Comparison of ENCODE assay signal across 8 cellular contexts in genomic region chr9:470795-471194, GRCh38. TPM values are rescaled to one million over a fixed set of nuclear protein-coding genes. Genes with fewer than 3 reads are reported as not detected.
DNase-seq lines count a peak whose midpoint lies in the region; ATAC-seq and TF ChIP-seq lines count a peak whose summit lies in the region.

No MANE protein-coding gene starts in this region.

- H3K27me3 ChIP-seq in CD4-positive, CD25-positive, alpha-beta regulatory T cell (ENCODE audit: control insufficient read depth, insufficient read depth, low read length), result no peaks in the 10 kb centered on the region
- H3K27me3 ChIP-seq in neural progenitor cell, result no peaks in the 10 kb centered on the region

- H3K9me3 ChIP-seq in CD4-positive, CD25-positive, alpha-beta regulatory T cell (ENCODE audit: control insufficient read depth in 2 of 2, low read length in 2 of 2), result no peaks in the 10 kb centered on the region
- H3K9me3 ChIP-seq in neural progenitor cell (ENCODE audit: low read depth), result no peaks in the 10 kb centered on the region

- H3K9ac ChIP-seq in neural progenitor cell, result no peak overlapping the region

- H3K27ac Mint-ChIP-seq in CD4-positive, CD25-positive, alpha-beta regulatory T cell, result peak overlapping the region; percentile 91 to 97 (median 96)
- H3K27ac Mint-ChIP-seq in effector memory CD8-positive, alpha-beta T cell, result peak overlapping the region; percentile 83 to 88
- peak overlapping the region; percentile 59 for H3K27ac Mint-ChIP-seq in neural progenitor cell

- TF ChIP-seq POLR2A in NB4 (IDR thresholded peaks at IDR 0.05; ENCODE audit: extremely low read depth, insufficient read length), result no peak

- peaks cover 8% of the 10 kb centered on the region for H3K27me3 Mint-ChIP-seq in CD4-positive, CD25-positive, alpha-beta regulatory T cell
- no peaks in the 10 kb centered on the region for H3K27me3 Mint-ChIP-seq in effector memory CD8-positive, alpha-beta T cell
- peaks cover 2% of the 10 kb centered on the region for H3K27me3 Mint-ChIP-seq in neural progenitor cell (ENCODE audit: insufficient read depth, low read depth)

- H3F3A ChIP-seq in neural progenitor cell (ENCODE audit: low read depth), result peaks cover 12% of the 10 kb centered on the region

- H3K9me3 Mint-ChIP-seq in CD4-positive, CD25-positive, alpha-beta regulatory T cell, result no peaks in the 10 kb centered on the region
- H3K9me3 Mint-ChIP-seq in effector memory CD8-positive, alpha-beta T cell, result no peaks in the 10 kb centered on the region
- no peaks in the 10 kb centered on the region for H3K9me3 Mint-ChIP-seq in neural progenitor cell

- peak overlapping the region; percentile 95 to 98 (median 96) for H3K4me3 Mint-ChIP-seq in CD4-positive, CD25-positive, alpha-beta regulatory T cell
- H3K4me3 Mint-ChIP-seq in effector memory CD8-positive, alpha-beta T cell, result peak overlapping the region; percentile 88 to 89
- peak overlapping the region; percentile 95 for H3K4me3 Mint-ChIP-seq in neural progenitor cell

- ATAC-seq in CD4-positive, CD25-positive, alpha-beta regulatory T cell (ENCODE audit: low read depth in 2 of 2), result no peak
- no peak for ATAC-seq in effector memory CD8-positive, alpha-beta T cell (replicated peaks)
- ATAC-seq in HG03196 (IDR thresholded peaks at IDR 0.05; ENCODE audit: unreplicated experiment), result no peak

- peak overlapping the region; percentile 74 for H3K27ac ChIP-seq in CD4-positive, CD25-positive, alpha-beta regulatory T cell (ENCODE audit: insufficient read depth, low read length, poor library complexity, severe bottlenecking)
- H3K27ac ChIP-seq in neural progenitor cell, result no peak overlapping the region

- H2AFZ ChIP-seq in neural progenitor cell (replicated peaks), result peak overlapping the region; percentile 89

- H3K4me2 ChIP-seq in neural progenitor cell, result peak overlapping the region; percentile 81

- peaks cover 14 to 32% (median 21%) of the 10 kb centered on the region in 4 donors for H3K4me1 Mint-ChIP-seq in CD4-positive, CD25-positive, alpha-beta regulatory T cell
- peaks cover 22 to 24% of the 10 kb centered on the region in 2 donors for H3K4me1 Mint-ChIP-seq in effector memory CD8-positive, alpha-beta T cell (ENCODE audit: low read depth in 2 of 2)
- peaks cover 26% of the 10 kb centered on the region for H3K4me1 Mint-ChIP-seq in neural progenitor cell

- peak overlapping the region; percentile 81 for H3K4me3 ChIP-seq in CD4-positive, CD25-positive, alpha-beta regulatory T cell (ENCODE audit: low read depth, low read length)
- peak overlapping the region; percentile 64 for H3K4me3 ChIP-seq in NB4 (ENCODE audit: low read depth, low read length)
- H3K4me3 ChIP-seq in neural progenitor cell, result peak overlapping the region; percentile 53

- H3K4me1 ChIP-seq in CD4-positive, CD25-positive, alpha-beta regulatory T cell (ENCODE audit: control insufficient read depth, insufficient read depth, low read length, poor library complexity, severe bottlenecking), result peaks cover 24% of the 10 kb centered on the region
- peaks cover 8% of the 10 kb centered on the region for H3K4me1 ChIP-seq in neural progenitor cell

- H4K20me1 ChIP-seq in neural progenitor cell (ENCODE audit: low read depth), result no peaks in the 10 kb centered on the region

- H3K36me3 Mint-ChIP-seq in CD4-positive, CD25-positive, alpha-beta regulatory T cell, result peaks cover 8% of the 10 kb centered on the region
- H3K36me3 Mint-ChIP-seq in effector memory CD8-positive, alpha-beta T cell (ENCODE audit: insufficient read depth), result peaks cover 23% of the 10 kb centered on the region
- H3K36me3 Mint-ChIP-seq in neural progenitor cell, result peaks cover 10% of the 10 kb centered on the region

- peaks cover 11% of the 10 kb centered on the region for H3K79me2 ChIP-seq in neural progenitor cell (ENCODE audit: low read depth)

- TF ChIP-seq CTCF in NB4 (IDR thresholded peaks at IDR 0.05; ENCODE audit: low read depth, low read length) (no peak), neural progenitor cell (IDR thresholded peaks at IDR 0.05) (no peak)

- peaks cover 5% of the 10 kb centered on the region for H3K36me3 ChIP-seq in CD4-positive, CD25-positive, alpha-beta regulatory T cell (ENCODE audit: control insufficient read depth, insufficient read depth, low read length)
- no peaks in the 10 kb centered on the region for H3K36me3 ChIP-seq in neural progenitor cell

- DNase-seq in CD4-positive, CD25-positive, alpha-beta regulatory T cell, result no peak
- DNase-seq in NB4 (ENCODE audit: low read depth) (peak; percentile 40), neural progenitor cell (ENCODE audit: low spot score) (no peak), COR-L47 (lab: John Stamatoyannopoulos, UW) (no peak), NOMO-1 treated with dmso at 0.1 percent for 144 hours (lab: John Stamatoyannopoulos, UW; ENCODE audit: unreplicated experiment) (no peak)
- no peak for DNase-seq in effector memory CD8-positive, alpha-beta T cell
- no peak for DNase-seq in activated effector memory CD4-positive, alpha-beta T cell treated with Interleukin-2 at 50 U/mL for 16 hours

RNA-seq across cellular contexts. Expression of gene KANK1, which starts 33.7 kb away (rescaled TPM):
- 14.8 TPM for total RNA-seq in CD4-positive, CD25-positive, alpha-beta regulatory T cell
- polyA plus RNA-seq in CD4-positive, CD25-positive, alpha-beta regulatory T cell, result 1 to 10 TPM; 3.2 to 7.8 (median 4.7) TPM
- 24.5 and 27.9 TPM in 2 replicates for total RNA-seq in neural progenitor cell (ENCODE audit: low replicate concordance)
